8 cellular contexts compared by ENCODE assay signal in the genomic region with DNA sequence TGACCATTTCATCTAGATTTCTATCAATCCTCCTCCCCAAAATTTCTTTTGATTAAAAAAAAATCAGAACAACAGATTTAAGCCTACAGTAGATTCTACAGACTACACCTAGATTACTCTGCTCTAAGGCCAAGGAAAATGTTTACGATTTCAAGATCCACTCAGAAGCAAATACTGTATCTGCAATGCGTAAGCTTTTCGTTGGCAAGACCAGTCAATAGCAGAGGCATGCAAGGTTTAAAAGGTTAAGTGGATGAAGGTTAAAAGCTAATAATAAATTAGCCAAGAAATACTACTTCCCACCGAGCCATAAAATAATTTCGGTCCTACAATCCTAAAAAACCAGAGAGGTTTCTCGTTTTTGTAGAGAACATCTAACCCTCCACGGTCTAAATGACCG. TPM values are rescaled to one million over a fixed set of nuclear protein-coding genes. Genes with fewer than 3 reads are reported as not detected.
DNase-seq lines count a peak whose midpoint lies in the region; ATAC-seq and TF ChIP-seq lines count a peak whose summit lies in the region.

No MANE protein-coding gene starts in this region.

- H3K27me3 Mint-ChIP-seq in activated CD4-positive, alpha-beta T cell treated with anti-CD3 and anti-CD28 coated beads for 36 hours, result peaks cover 9% of the 10 kb centered on the region
- H3K27me3 Mint-ChIP-seq in activated naive CD8-positive, alpha-beta T cell treated with anti-CD3 and anti-CD28 coated beads for 36 hours, result peaks cover 10% of the 10 kb centered on the region

- TF ChIP-seq CTCF in kidney epithelial cell (IDR thresholded peaks at IDR 0.05; ENCODE audit: insufficient read depth, low read length, poor library complexity, severe bottlenecking) (no peak), testis (IDR thresholded peaks at IDR 0.05) (no peak)

- TF ChIP-seq POLR2A in testis (IDR thresholded peaks at IDR 0.05), result no peak

- peak overlapping the region; percentile 93 for H3K4me3 ChIP-seq in kidney epithelial cell (ENCODE audit: low read depth, low read length)
- H3K4me3 ChIP-seq in testis, result peak overlapping the region; percentile 84 to 89

- peak overlapping the region; percentile 89 for H3K27ac Mint-ChIP-seq in activated CD4-positive, alpha-beta T cell treated with anti-CD3 and anti-CD28 coated beads for 36 hours
- peak overlapping the region; percentile 79 for H3K27ac Mint-ChIP-seq in activated naive CD8-positive, alpha-beta T cell treated with anti-CD3 and anti-CD28 coated beads for 36 hours

- DNase-seq in activated CD4-positive, alpha-beta T cell treated with anti-CD3 and anti-CD28 coated beads for 36 hours, result no peak
- DNase-seq in activated CD4-positive, alpha-beta T cell treated with anti-CD3 and anti-CD28 coated beads, Interleukin-2, amount 50 U/mL, for 1 hour, result no peak
- no peak for DNase-seq in activated naive CD8-positive, alpha-beta T cell treated with anti-CD3 and anti-CD28 coated beads for 36 hours
- DNase-seq in kidney epithelial cell (ENCODE audit: low read depth) (no peak), testis (no peak), GM03348 (ENCODE audit: low spot score) (no peak)
- no peak for DNase-seq in effector CD4-positive, alpha-beta T cell

- ATAC-seq in activated CD4-positive, alpha-beta T cell treated with anti-CD3 and anti-CD28 coated beads for 36 hours, result no peak
- no peak for ATAC-seq in GM21825 (IDR thresholded peaks at IDR 0.05; ENCODE audit: unreplicated experiment)

- intact Hi-C loops in activated CD4-positive, alpha-beta T cell treated with anti-CD3 and anti-CD28 coated beads for 36 hours (cut with DNase I, micrococcal nuclease), result loop anchor here in 1 of 2 experiments (2.0 to 10.0 kb wide), 4 partner anchors 120 to 588 kb away; a partner anchor contains a TSS
- intact Hi-C loops in testis (cut with DNase I; ENCODE audit: low total_unique reads), result no loop called here

- H3K9me3 Mint-ChIP-seq in activated CD4-positive, alpha-beta T cell treated with anti-CD3 and anti-CD28 coated beads for 36 hours (ENCODE audit: low read depth), result no peaks in the 10 kb centered on the region
- H3K9me3 Mint-ChIP-seq in activated naive CD8-positive, alpha-beta T cell treated with anti-CD3 and anti-CD28 coated beads for 36 hours, result no peaks in the 10 kb centered on the region

- POLR2A ChIA-PET in activated CD4-positive, alpha-beta T cell treated with anti-CD3 and anti-CD28 coated beads for 36 hours (lab: Charles Lee), result interaction anchor here (0.7 kb wide), 1 partner anchor 423 kb away, joined by 3 read pairs; no protein-coding TSS in a partner anchor

- CTCF ChIA-PET in activated CD4-positive, alpha-beta T cell treated with anti-CD3 and anti-CD28 coated beads for 36 hours (lab: Charles Lee), result interaction anchor here (1.0 to 1.3 kb wide), 3 partner anchors 9 to 38 kb away, joined by 4 read pairs; no protein-coding TSS in a partner anchor

- H3K4me3 Mint-ChIP-seq in activated CD4-positive, alpha-beta T cell treated with anti-CD3 and anti-CD28 coated beads for 36 hours, result peak overlapping the region; percentile 96
- peak overlapping the region; percentile 96 for H3K4me3 Mint-ChIP-seq in activated naive CD8-positive, alpha-beta T cell treated with anti-CD3 and anti-CD28 coated beads for 36 hours

- H3K36me3 ChIP-seq in kidney epithelial cell (ENCODE audit: control insufficient read depth, insufficient read depth, low read length) (no peaks in the 10 kb centered on the region), testis (ENCODE audit: low read depth, missing control alignments) (no peaks in the 10 kb centered on the region)

- peaks cover 3% of the 10 kb centered on the region for H3K36me3 Mint-ChIP-seq in activated CD4-positive, alpha-beta T cell treated with anti-CD3 and anti-CD28 coated beads for 36 hours (ENCODE audit: low read depth)
- H3K36me3 Mint-ChIP-seq in activated naive CD8-positive, alpha-beta T cell treated with anti-CD3 and anti-CD28 coated beads for 36 hours, result peaks cover 1% of the 10 kb centered on the region

- no peaks in the 10 kb centered on the region for H3K27me3 ChIP-seq in kidney epithelial cell (ENCODE audit: control insufficient read depth, insufficient read depth, low read length)
- H3K27me3 ChIP-seq in testis, result no peaks in the 10 kb centered on the region

- peaks cover 32% of the 10 kb centered on the region for H3K4me1 Mint-ChIP-seq in activated CD4-positive, alpha-beta T cell treated with anti-CD3 and anti-CD28 coated beads for 36 hours
- peaks cover 35% of the 10 kb centered on the region for H3K4me1 Mint-ChIP-seq in activated naive CD8-positive, alpha-beta T cell treated with anti-CD3 and anti-CD28 coated beads for 36 hours

- H3K4me1 ChIP-seq in testis, result peaks cover 18% of the 10 kb centered on the region

- 3% methylated on average over 8 of the region's 8 CpGs for WGBS in testis, 2 donors

- H3K9me3 ChIP-seq in testis, result no peaks in the 10 kb centered on the region

- no peak overlapping the region for H3K27ac ChIP-seq in testis

RNA-seq across cellular contexts. Expression of a gene that starts 1.3 kb away (rescaled TPM):
- 10 to 100 TPM; 34.9 to 36.7 TPM for total RNA-seq in activated CD4-positive, alpha-beta T cell treated with anti-CD3 and anti-CD28 coated beads for 36 hours
- total RNA-seq in activated naive CD8-positive, alpha-beta T cell treated with anti-CD3 and anti-CD28 coated beads for 36 hours, result 10 to 100 TPM; 30.4 to 31.0 TPM
- total RNA-seq in kidney epithelial cell (115 TPM in 2 replicates), testis (10 to 100 TPM; 52.6 to 70.2 TPM)
- polyA plus RNA-seq in testis (ENCODE audit: insufficient read depth, low read depth, low replicate concordance), result 60.4 TPM
